In the genomic region with DNA sequence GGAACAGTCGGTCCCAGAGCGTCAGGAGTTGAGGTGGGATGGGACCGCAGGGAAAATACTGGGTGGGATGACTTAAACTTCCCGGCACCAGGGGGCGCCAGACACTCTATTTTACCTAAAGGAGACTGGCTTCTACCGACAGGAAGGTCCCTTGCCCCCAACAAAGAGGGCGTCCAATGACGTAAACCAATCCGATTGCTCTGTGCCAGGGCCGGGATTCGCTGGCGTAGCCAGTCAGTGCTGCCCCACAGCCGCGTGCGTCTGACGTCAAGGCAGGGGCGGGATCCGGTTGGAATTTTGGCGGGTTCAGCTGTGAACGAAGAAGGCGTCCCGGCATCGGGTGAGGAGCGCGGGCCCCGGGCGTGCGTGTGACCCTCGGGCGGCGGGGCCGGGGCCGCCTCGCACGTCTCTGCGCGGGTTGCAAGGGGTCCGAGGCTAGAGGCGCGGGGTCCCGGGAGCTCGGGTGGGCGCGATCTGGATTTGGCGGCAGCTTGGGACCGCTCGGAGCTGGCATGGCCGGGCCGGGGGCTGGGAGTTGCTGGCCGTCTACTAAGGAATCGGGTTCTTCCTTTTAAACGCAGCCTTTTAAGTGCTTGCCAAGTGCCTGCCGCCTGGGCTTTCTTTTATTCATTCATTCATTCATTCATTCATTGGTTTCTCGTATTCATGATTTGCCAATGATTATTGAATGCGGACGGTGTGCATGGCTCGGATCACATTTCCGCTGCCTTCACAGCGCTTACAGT, we compare ENCODE assay signal across 8 cellular contexts. TPM values are rescaled to one million over a fixed set of nuclear protein-coding genes. Genes with fewer than 3 reads are reported as not detected.
DNase-seq lines count a peak whose midpoint lies in the region; ATAC-seq and TF ChIP-seq lines count a peak whose summit lies in the region.

A gene (plus strand): TSS at position 292 of the 746 bp plus-strand sequence. CDS start 2,645 bp downstream, outside the sequence.

- TF ChIP-seq CTCF in GM12874 (IDR thresholded peaks at IDR 0.05; ENCODE audit: insufficient read depth, low read depth, low read length) (peak; percentile 71), upper lobe of right lung (IDR thresholded peaks at IDR 0.05) (peak; percentile 88)

- no peaks in the 10 kb centered on the region for H3K36me3 ChIP-seq in upper lobe of right lung

- no peaks in the 10 kb centered on the region for H3K27me3 ChIP-seq in upper lobe of right lung

- peak; percentile 94 to 98 (median 96) for DNase-seq in NCI-H1417 (lab: John Stamatoyannopoulos, UW)
- peak; percentile 90 to 96 for DNase-seq in SW 1271 (lab: John Stamatoyannopoulos, UW)
- peak; percentile 92 for DNase-seq in activated naive CD8-positive, alpha-beta T cell treated with anti-CD3 and anti-CD28 coated beads, Interleukin-2, amount 50 U/mL, for 16 hours (ENCODE audit: low read depth, low spot score)
- peak; percentile 97 for DNase-seq in cardiac septum (ENCODE audit: low spot score)
- DNase-seq in pons (ENCODE audit: low spot score), result peak; percentile 99
- peak; percentile 97 for DNase-seq in upper lobe of right lung

- no peak within 1 kb of the TSS for H3K27ac ChIP-seq in upper lobe of right lung

- intact Hi-C loops in cardiac septum (cut with DNase I) (loop anchor here (5.0 to 10.0 kb wide), 2 partner anchors 141 to 363 kb away; a partner anchor contains a TSS), upper lobe of right lung (cut with DNase I) (no loop called here)

- no peaks in the 10 kb centered on the region for H3K9me3 ChIP-seq in upper lobe of right lung

- peak; percentile 99 for ATAC-seq in HG02763 (IDR thresholded peaks at IDR 0.05; ENCODE audit: unreplicated experiment)
- peak; percentile 100 for ATAC-seq in upper lobe of right lung

- H3K4me3 ChIP-seq in upper lobe of right lung, result peak within 1 kb of the TSS; percentile 53

- peaks cover 11% of the 10 kb centered on the region for H3K4me1 ChIP-seq in upper lobe of right lung

RNA-seq across cellular contexts. Expression of the gene that starts here (rescaled TPM):
- total RNA-seq in cardiac septum, result 0.22 TPM
- 0.78 TPM for total RNA-seq in upper lobe of right lung

Comparison
In these comparisons a context has a peak if more than half of its experiments do, and no peak if none do; other contexts are left out.
1. Peak in DNase-seq in cardiac septum; RNA of the gene not detected or under 1 TPM.
2. Peak in DNase-seq, ATAC-seq and H3K4me3 ChIP-seq in upper lobe of right lung; RNA of the gene not detected or under 1 TPM.